26 cellular contexts compared by ENCODE assay signal in genomic region chr17:33640629-33641028, GRCh38.
DNase-seq lines count a peak whose midpoint lies in the region; ATAC-seq, FAIRE-seq and TF ChIP-seq lines count a peak whose summit lies in the region.
"Had no signal": no experiment of that assay in that cellular context is flagged by ENCODE, and none has a peak within 500 bp of the region (broad histone marks: within the 10 kb centered on the region; RNA-seq: fewer than 3 reads in every experiment).

No MANE protein-coding gene starts in this region.

- H3K36me3 Mint-ChIP-seq in nephron progenitor cell (ENCODE audit: low read depth) = no peaks in the 10 kb centered on the region
- peaks cover 0 to 7% (median 0%) of the 10 kb centered on the region in 5 donors for H3K36me3 Mint-ChIP-seq in naive thymus-derived CD4-positive, alpha-beta T cell
- H3K36me3 Mint-ChIP-seq: CD14-positive monocyte had no signal

- intact Hi-C loops in naive thymus-derived CD4-positive, alpha-beta T cell (cut with micrococcal nuclease) = no loop called here
- intact Hi-C loops in HepG2 (cut with micrococcal nuclease; ENCODE audit: unreplicated experiment) = no loop called here

- no peak for FAIRE-seq in HepG2 (lab: Jason Lieb, UNC)
- FAIRE-seq: GM18507 had no signal

- no peak for TF ChIP-seq RAD21 in HepG2 (CRISPR knock-in tag; IDR thresholded peaks at IDR 0.05)

- H3K27ac ChIP-seq in HL-60 (replicated peaks) (peak overlapping the region; percentile 83), iPS-20b (ENCODE audit: low read length) (no peak overlapping the region), HepG2 (ENCODE audit: extremely low read length, insufficient read depth, low read length) (no peak overlapping the region)
- H3K27ac ChIP-seq in naive thymus-derived CD4-positive, alpha-beta T cell (ENCODE audit: low read depth, low read length) = no peak overlapping the region

- TF ChIP-seq CTCF in HL-60 (IDR thresholded peaks at IDR 0.05; ENCODE audit: insufficient read depth, low read length) (no peak), nephron progenitor cell (IDR thresholded peaks at IDR 0.05) (no peak), HepG2 (CRISPR knock-in tag; IDR thresholded peaks at IDR 0.05) (no peak)

- peaks cover 11% of the 10 kb centered on the region for H3K9me3 Mint-ChIP-seq in nephron progenitor cell
- peaks cover 0 to 41% (median 14%) of the 10 kb centered on the region in 11 donors for H3K9me3 Mint-ChIP-seq in naive thymus-derived CD4-positive, alpha-beta T cell

- in situ Hi-C loops in HepG2 (cut with HindIII; ENCODE audit: extremely low pct_ligation_motif_present, low pct_unique_long_range_greater_than_20kb) = no loop called here

- H3K9ac ChIP-seq in iPS-20b (ENCODE audit: low read depth, low read length) (peak overlapping the region; percentile 35; the same call in 1 of the 2 replicates), HepG2 (ENCODE audit: insufficient read depth, low read depth, low read length) (no peak overlapping the region)
- H3K9ac ChIP-seq: SK-N-SH had no signal

- H3K4me3 ChIP-seq in HL-60 (replicated peaks; ENCODE audit: insufficient read depth, low read length) = no peak overlapping the region
- no peak overlapping the region; the same call in 1 of the 2 replicates for H3K4me3 ChIP-seq in iPS-20b (ENCODE audit: low read length)
- H3K4me3 ChIP-seq in naive thymus-derived CD4-positive, alpha-beta T cell (ENCODE audit: low read length) = no peak overlapping the region
- H3K4me3 ChIP-seq in HepG2 (replicated peaks in 1 of 3; ENCODE audit: insufficient read depth in 1 of 3, low read depth in 2 of 3, low read length in 3 of 3) = no peak overlapping the region
- H3K4me3 ChIP-seq: MG63 had no signal

- CTCF ChIA-PET in naive thymus-derived CD4-positive, alpha-beta T cell (lab: Charles Lee) = no interaction called here
- CTCF ChIA-PET in HepG2 (lab: Yijun Ruan, JAX; ENCODE audit: low intra/inter-chr PET ratio, low total read pairs) = no interaction called here

- H2AFZ ChIP-seq in HepG2 (ENCODE audit: low read length) = no peak overlapping the region

- peak; percentile 5 for DNase-seq in DMS79 (lab: John Stamatoyannopoulos, UW)
- DNase-seq in HL-60 (ENCODE audit: low read depth in 1 of 2, low spot score in 1 of 2) = no peak
- DNase-seq in nephron progenitor cell = peak; percentile 48
- no peak for DNase-seq in DMS53 treated with DMSO at 0.1 percent for 48 hours (lab: John Stamatoyannopoulos, UW; ENCODE audit: unreplicated experiment)
- DNase-seq in naive thymus-derived CD4-positive, alpha-beta T cell = no peak
- no peak for DNase-seq in GM03348 (ENCODE audit: low spot score)
- no peak for DNase-seq in HepG2 (ENCODE audit: low spot score)
- DNase-seq: 8988T; ACHN; BE2C; CD8-positive, alpha-beta memory T cell; DMS 273 treated with DMSO at 0.1 percent for 48 hours; HCEC 1CT; MG63; NCI-H1105 treated with DMSO at 0.1 percent for 48 hours; NCI-H146; NCI-H1930; NCI-H446 treated with DMSO at 0.1 percent for 48 hours; NCI-H526; NCI-H82; NK-92 treated with Interleukin-12 subunit alpha and Interleukin-12 subunit beta, amount 100 ng/mL, for 24 hours; PC-3; SK-N-SH had no signal

- no peaks in the 10 kb centered on the region for H4K20me1 ChIP-seq in HepG2 (ENCODE audit: insufficient read depth, low read length)

- H3K4me3 Mint-ChIP-seq in nephron progenitor cell = no peak overlapping the region
- H3K4me3 Mint-ChIP-seq in naive thymus-derived CD4-positive, alpha-beta T cell = no peak overlapping the region
- H3K4me3 Mint-ChIP-seq: CD14-positive monocyte; CD8-positive, alpha-beta memory T cell had no signal

- WGBS in HepG2 (ENCODE audit: low lambda C conversion rate) = 26% methylated on average over 5 of the region's 8 CpGs

- TF ChIP-seq EP300 in HepG2 (IDR thresholded peaks at IDR 0.05; ENCODE audit: low read depth in 2 of 2, low read length in 2 of 2) = no peak
- TF ChIP-seq EP300 in HepG2 (CRISPR knock-in tag; IDR thresholded peaks at IDR 0.05; ENCODE audit: borderline replicate concordance) = no peak

- H3K9me3 ChIP-seq in iPS-20b (ENCODE audit: insufficient read depth, low read depth, low read length) = peaks cover 11% of the 10 kb centered on the region; the same call in 1 of the 2 replicates
- H3K9me3 ChIP-seq in naive thymus-derived CD4-positive, alpha-beta T cell (ENCODE audit: control insufficient read depth in 2 of 3, low read length in 3 of 3) = peaks cover 0 to 24% (median 0%) of the 10 kb centered on the region in 3 experiments
- H3K9me3 ChIP-seq in HepG2 (ENCODE audit: low read length) = peaks cover 7% of the 10 kb centered on the region
- H3K9me3 ChIP-seq: BE2C, SK-N-SH had no signal

- H3K36me3 ChIP-seq in iPS-20b (ENCODE audit: insufficient read depth, low read depth, low read length) = no peaks in the 10 kb centered on the region
- H3K36me3 ChIP-seq in naive thymus-derived CD4-positive, alpha-beta T cell (ENCODE audit: control insufficient read depth in 2 of 3, insufficient read depth in 3 of 3, low read length in 3 of 3) = no peaks in the 10 kb centered on the region
- H3K36me3 ChIP-seq in HepG2 (replicated peaks in 1 of 2; ENCODE audit: control insufficient read depth in 1 of 2, insufficient read depth in 2 of 2, low read length in 2 of 2) = no peaks in the 10 kb centered on the region
- H3K36me3 ChIP-seq: BE2C, MG63 had no signal

- H3K4me2 ChIP-seq in HepG2 (ENCODE audit: low read depth, low read length) = no peak overlapping the region
- H3K4me2 ChIP-seq: SK-N-SH had no signal

- no peak for TF ChIP-seq POLR2A in HepG2 (IDR thresholded peaks at IDR 0.05; ENCODE audit: insufficient read depth in 1 of 2, low read depth in 2 of 2, low read length in 2 of 2)

- no peak overlapping the region for H3K27ac Mint-ChIP-seq in nephron progenitor cell
- no peak overlapping the region for H3K27ac Mint-ChIP-seq in naive thymus-derived CD4-positive, alpha-beta T cell

- H3K4me1 ChIP-seq in iPS-20b (ENCODE audit: insufficient read depth, low read length) (peaks cover 15% of the 10 kb centered on the region), HepG2 (ENCODE audit: insufficient read depth, low read length) (no peaks in the 10 kb centered on the region)
- peaks cover 0 to 5% of the 10 kb centered on the region in 2 donors for H3K4me1 ChIP-seq in naive thymus-derived CD4-positive, alpha-beta T cell (ENCODE audit: control insufficient read depth in 2 of 2, insufficient read depth in 2 of 2, low read length in 2 of 2)
- H3K4me1 ChIP-seq: BE2C had no signal

- POLR2A ChIA-PET in naive thymus-derived CD4-positive, alpha-beta T cell (lab: Charles Lee) = no interaction called here
- POLR2A ChIA-PET in HepG2 (lab: Yijun Ruan, JAX) = no interaction called here

- H3K27me3 Mint-ChIP-seq in nephron progenitor cell (ENCODE audit: low read depth, poor library complexity) = peaks cover 24% of the 10 kb centered on the region
- H3K27me3 Mint-ChIP-seq in naive thymus-derived CD4-positive, alpha-beta T cell = peaks cover 2 to 24% (median 13%) of the 10 kb centered on the region in 5 donors

- BruUV-seq in HepG2 (replicated peaks; lab: Mats Ljungman, UMichigan) = no TSS peak

- peaks cover 18% of the 10 kb centered on the region for H3K4me1 Mint-ChIP-seq in nephron progenitor cell
- H3K4me1 Mint-ChIP-seq in naive thymus-derived CD4-positive, alpha-beta T cell = peaks cover 5 to 14% (median 7%) of the 10 kb centered on the region in 7 donors

- H3K79me2 ChIP-seq in HepG2 (ENCODE audit: insufficient read depth, low read length) = no peaks in the 10 kb centered on the region

- H3K27me3 ChIP-seq in HL-60 (ENCODE audit: insufficient read depth, poor library complexity, severe bottlenecking) (no peaks in the 10 kb centered on the region), iPS-20b (ENCODE audit: insufficient read depth, low read length) (no peaks in the 10 kb centered on the region), HepG2 (ENCODE audit: control insufficient read depth in 1 of 2, insufficient read depth in 2 of 2, low read length in 2 of 2) (no peaks in the 10 kb centered on the region; a peak in 1 of 5 replicates)
- no peaks in the 10 kb centered on the region for H3K27me3 ChIP-seq in naive thymus-derived CD4-positive, alpha-beta T cell (ENCODE audit: control insufficient read depth in 2 of 2, insufficient read depth in 2 of 2, low read length in 2 of 2)

- ATAC-seq in naive thymus-derived CD4-positive, alpha-beta T cell = no peak
- no peak for ATAC-seq in HepG2
- ATAC-seq: PC-3 had no signal

TF ChIP-seq in HepG2, 621 proteins besides CTCF, POLR2A, EP300 and RAD21:
- TF ChIP-seq ZNF609 (CRISPR knock-in tag; IDR thresholded peaks at IDR 0.05; ENCODE audit: borderline replicate concordance) = no peak
- no peak for TF ChIP-seq ATAD3A (CRISPR knock-in tag; IDR thresholded peaks at IDR 0.05)
TF ChIP-seq in HepG2: peak in this region for 0.

Comparison
In these comparisons a context has a peak if more than half of its experiments do, and no peak if none do; other contexts are left out.
1. DNase-seq: peak in DMS79 (single experiment) and nephron progenitor cell (single experiment); none in HL-60 (0 of 2), DMS53 treated with DMSO at 0.1 percent for 48 hours (single experiment), naive thymus-derived CD4-positive, alpha-beta T cell (0 of 9), GM03348 (single experiment) and HepG2 (single experiment).